Comparison of ENCODE assay signal across 14 cellular contexts in genomic region chr9:101445353-101446029, GRCh38. TPM values are rescaled to one million over a fixed set of nuclear protein-coding genes. Genes with fewer than 3 reads are reported as not detected.
DNase-seq lines count a peak whose midpoint lies in the region; ATAC-seq and TF ChIP-seq lines count a peak whose summit lies in the region.
"Had no signal": no experiment of that assay in that cellular context is flagged by ENCODE, and none has a peak within 500 bp of the region (broad histone marks: within the 10 kb centered on the region; RNA-seq: fewer than 3 reads in every experiment).

No MANE protein-coding gene starts in this region.

- H3K9me3 ChIP-seq in Loucy (ENCODE audit: insufficient read depth, low read depth, low read length) (no peaks in the 10 kb centered on the region), upper lobe of left lung (no peaks in the 10 kb centered on the region)

- H3K79me2 ChIP-seq in Loucy (ENCODE audit: insufficient read depth, low read length) = no peaks in the 10 kb centered on the region

- no peaks in the 10 kb centered on the region for H3F3A ChIP-seq in Loucy (ENCODE audit: low read depth)

- no peak for TF ChIP-seq POLR2A in upper lobe of left lung (IDR thresholded peaks at IDR 0.05)

- in situ Hi-C loops in ACHN (cut with HindIII; ENCODE audit: low pct_ligation_motif_present, low pct_unique_long_range_greater_than_20kb, low sequenced_read_pairs) = no loop called here

- TF ChIP-seq EP300 in upper lobe of left lung (IDR thresholded peaks at IDR 0.05) = no peak

- no peaks in the 10 kb centered on the region for H3K27me3 ChIP-seq in Loucy (ENCODE audit: insufficient read depth, low read length, poor library complexity, severe bottlenecking)
- H3K27me3 ChIP-seq in upper lobe of left lung = no peaks in the 10 kb centered on the region

- H4K20me1 ChIP-seq in Loucy (ENCODE audit: insufficient read depth, low read length, poor library complexity, severe bottlenecking) = no peaks in the 10 kb centered on the region

- peak; percentile 7 for ATAC-seq in left lobe of liver
- ATAC-seq in GM21528 (IDR thresholded peaks at IDR 0.05; ENCODE audit: low FRiP score, unreplicated experiment) = no peak
- ATAC-seq in upper lobe of left lung (ENCODE audit: low FRiP score in 2 of 2) = no peak
- ATAC-seq: activated CD8-positive, alpha-beta T cell treated with anti-CD3 and anti-CD28 coated beads, Interleukin-2, amount 10 ng/mL, durations not matched to agents 7 days and 5 days; activated naive CD8-positive, alpha-beta T cell treated with anti-CD3 and anti-CD28 coated beads, Interleukin-2, amount 50 U/mL, for 24 hours had no signal

- H3K9ac ChIP-seq in Loucy (ENCODE audit: low read depth, low read length, poor library complexity, severe bottlenecking) = no peak overlapping the region

- 40 to 51% methylated on average over 5 of the region's 5 CpGs for WGBS in upper lobe of left lung, 2 donors

- H3K4me3 ChIP-seq in Loucy (ENCODE audit: low read length, poor library complexity, severe bottlenecking) = peak overlapping the region; percentile 17
- no peak overlapping the region for H3K4me3 ChIP-seq in upper lobe of left lung

- TF ChIP-seq CTCF in Loucy (conservative IDR thresholded peaks at IDR 0.05; ENCODE audit: low read length) (no peak), upper lobe of left lung (IDR thresholded peaks at IDR 0.05) (no peak)

- no peaks in the 10 kb centered on the region for H3K4me1 ChIP-seq in Loucy (ENCODE audit: insufficient read depth, low read length, poor library complexity, severe bottlenecking)
- H3K4me1 ChIP-seq in upper lobe of left lung = peaks cover 0 to 7% (median 3%) of the 10 kb centered on the region in 4 donors

- no peak overlapping the region for H3K27ac ChIP-seq in upper lobe of left lung

- peak overlapping the region; percentile 56; the same call in 1 of the 2 replicates for H2AFZ ChIP-seq in Loucy (ENCODE audit: low read length)

- H3K9me2 ChIP-seq in Loucy (replicated peaks; ENCODE audit: low read depth, low read length) = no peaks in the 10 kb centered on the region

- H3K4me2 ChIP-seq in Loucy (ENCODE audit: low read depth, low read length, poor library complexity, severe bottlenecking) = peak overlapping the region; percentile 11

- peak; percentile 29 for DNase-seq in ACHN
- DNase-seq in amniotic epithelial cell (ENCODE audit: low read depth) = peak; percentile 45
- DNase-seq in left lobe of liver (ENCODE audit: low spot score) = no peak
- no peak for DNase-seq in SK-N-DZ (ENCODE audit: low spot score)
- DNase-seq in NCI-H1436 treated with DMSO at 0.1 percent for 48 hours (lab: John Stamatoyannopoulos, UW) = no peak
- no peak for DNase-seq in upper lobe of left lung
- DNase-seq: activated CD8-positive, alpha-beta T cell treated with anti-CD3 and anti-CD28 coated beads, Interleukin-2, amount 10 ng/mL, durations not matched to agents 7 days and 5 days; activated naive CD8-positive, alpha-beta T cell treated with anti-CD3 and anti-CD28 coated beads, Interleukin-2, amount 50 U/mL, for 24 hours; endodermal cell; naive B cell; NCI-H2227 treated with DMSO at 0.1 percent for 48 hours; T-helper 1 cell had no signal

- H3K36me3 ChIP-seq in Loucy (ENCODE audit: insufficient read depth, low read length) (no peaks in the 10 kb centered on the region), upper lobe of left lung (no peaks in the 10 kb centered on the region)

RNA-seq across cellular contexts. Expression of gene ALDOB, which starts 9.9 kb away (rescaled TPM):
- 4,002 TPM for total RNA-seq in left lobe of liver
- not detected in 2 replicates for polyA plus RNA-seq in SK-N-DZ (2014; cell fraction: cytosol; rRNA removed)
- not detected in 2 replicates for polyA plus RNA-seq in SK-N-DZ (2014; cell fraction: nucleus; rRNA removed)
- 1 to 10 TPM in 2 of 6 donors, not detected in 4; 1.3 to 1.8 TPM for total RNA-seq in upper lobe of left lung
- total RNA-seq: activated CD8-positive, alpha-beta T cell treated with anti-CD3 and anti-CD28 coated beads, Interleukin-2, amount 10 ng/mL, durations not matched to agents 7 days and 5 days had no signal

RNA-seq across cellular contexts. Expression of gene ZNF189, which starts 46.8 kb away (rescaled TPM):
- total RNA-seq in left lobe of liver (8.3 TPM), upper lobe of left lung (10 to 100 TPM; 10.4 to 25.1 (median 13.4) TPM)
- polyA plus RNA-seq in SK-N-DZ (2014; cell fraction: cytosol; rRNA removed) = 10.0 and 13.6 TPM in 2 replicates
- polyA plus RNA-seq in SK-N-DZ (2014; cell fraction: nucleus; rRNA removed) = 7.6 and 10.8 TPM in 2 replicates

RNA-seq across cellular contexts. Expression of gene MRPL50, which starts 47.1 kb away (rescaled TPM):
- total RNA-seq in left lobe of liver (5.1 TPM), upper lobe of left lung (10 to 100 TPM in 2 of 6 donors, 1 to 10 TPM in 4; 3.9 to 13.4 (median 9.2) TPM)
- polyA plus RNA-seq in SK-N-DZ (2014; cell fraction: cytosol; rRNA removed) = 14.9 and 20.9 TPM in 2 replicates
- polyA plus RNA-seq in SK-N-DZ (2014; cell fraction: nucleus; rRNA removed) = 22.9 and 25.9 TPM in 2 replicates

Comparison
In these comparisons a context has a peak if more than half of its experiments do, and no peak if none do; other contexts are left out.
1. DNase-seq: peak in ACHN (single experiment) and amniotic epithelial cell (single experiment); none in left lobe of liver (single experiment), SK-N-DZ (single experiment), NCI-H1436 treated with DMSO at 0.1 percent for 48 hours (single experiment) and upper lobe of left lung (0 of 2).
2. RNA of gene ALDOB, which starts 9.9 kb away (total RNA-seq): 4,002 TPM in left lobe of liver (single experiment); 1.3 to 1.8 TPM in upper lobe of left lung; every median in the first group is over 1,000 times any median in the second.